Comparison of ENCODE assay signal across 8 cellular contexts in genomic region chr11:61828379-61828628, GRCh38. TPM values are rescaled to one million over a fixed set of nuclear protein-coding genes. Genes with fewer than 3 reads are reported as not detected.
DNase-seq lines count a peak whose midpoint lies in the region; ATAC-seq and TF ChIP-seq lines count a peak whose summit lies in the region.

No MANE protein-coding gene starts in this region.

- peaks cover 0 to 55% (median 31%) of the 10 kb centered on the region in 12 donors for H3K4me1 ChIP-seq in heart left ventricle
- peaks cover 0 to 10% of the 10 kb centered on the region in 2 donors for H3K4me1 ChIP-seq in lung (ENCODE audit: control insufficient read depth in 2 of 2, insufficient read depth in 2 of 2, low read length in 2 of 2)
- no peaks in the 10 kb centered on the region for H3K4me1 ChIP-seq in aorta (ENCODE audit: control insufficient read depth in 1 of 2, insufficient read depth in 2 of 2, low read length in 2 of 2)

- in situ Hi-C loops in astrocyte of the cerebellum (cut with HindIII; ENCODE audit: low sequenced_read_pairs) (no loop called here), GM13977 (cut with MboI; ENCODE audit: low pct_unique_long_range_greater_than_20kb, low sequenced_read_pairs, unreplicated experiment) (no loop called here)

- H3K36me3 ChIP-seq in heart left ventricle (no peaks in the 10 kb centered on the region), lung (ENCODE audit: control insufficient read depth in 2 of 2, insufficient read depth in 2 of 2, low read length in 2 of 2) (no peaks in the 10 kb centered on the region), aorta (ENCODE audit: control insufficient read depth in 1 of 2, insufficient read depth in 2 of 2, low read length in 1 of 2) (no peaks in the 10 kb centered on the region)

- no peaks in the 10 kb centered on the region for H3K27me3 ChIP-seq in heart left ventricle
- H3K27me3 ChIP-seq in lung (ENCODE audit: control insufficient read depth, insufficient read depth), result no peaks in the 10 kb centered on the region
- no peaks in the 10 kb centered on the region for H3K27me3 ChIP-seq in aorta (ENCODE audit: control insufficient read depth in 1 of 2, insufficient read depth in 2 of 2, low read length in 1 of 2)

- intact Hi-C loops in heart left ventricle (cut with DNase I) (loop anchor here in 2 of 10 donors (1.0 kb wide), 2 partner anchors 13 to 63 kb away; partner anchors contain the start of gene FADS3 (in 1 of the 2)), Right ventricle myocardium superior (cut with DNase I) (no loop called here), aorta (cut with DNase I) (loop anchor here in 1 of 2 donors (5.0 kb wide), 1 partner anchor 64 kb away; the partner anchor contains the start of gene FADS3)

- TF ChIP-seq CTCF in heart left ventricle (IDR thresholded peaks at IDR 0.05), result no peak
- no peak for TF ChIP-seq CTCF in astrocyte of the cerebellum (IDR thresholded peaks at IDR 0.05; ENCODE audit: low read depth, low read length, missing control alignments)
- TF ChIP-seq CTCF in lung (IDR thresholded peaks at IDR 0.05; ENCODE audit: control extremely low read depth, extremely low read depth), result no peak
- TF ChIP-seq CTCF in GM13977 (IDR thresholded peaks at IDR 0.05; ENCODE audit: extremely low read depth, insufficient read depth, missing control alignments), result no peak

- peak overlapping the region; percentile 47 to 80 (median 66) for H3K4me3 ChIP-seq in heart left ventricle
- peak overlapping the region; percentile 90 for H3K4me3 ChIP-seq in astrocyte of the cerebellum (ENCODE audit: low read depth, low read length)
- H3K4me3 ChIP-seq in lung, result peak overlapping the region; percentile 54
- peak overlapping the region; percentile 61 to 67 for H3K4me3 ChIP-seq in aorta (ENCODE audit: low read length in 2 of 2)

- ATAC-seq in heart left ventricle (no peak), Right ventricle myocardium superior (ENCODE audit: poor library complexity) (no peak), lung (ENCODE audit: insufficient read depth, low FRiP score) (no peak), aorta (ENCODE audit: low FRiP score) (no peak), HG03196 (IDR thresholded peaks at IDR 0.05; ENCODE audit: unreplicated experiment) (no peak)

- H3K9me3 ChIP-seq in heart left ventricle (no peaks in the 10 kb centered on the region), lung (ENCODE audit: control insufficient read depth in 2 of 2, insufficient read depth in 1 of 2, low read length in 1 of 2) (peaks cover 0 to 1% of the 10 kb centered on the region in 2 donors), aorta (ENCODE audit: control insufficient read depth, low read length) (no peaks in the 10 kb centered on the region)

- no peak for TF ChIP-seq POLR2A in heart left ventricle (IDR thresholded peaks at IDR 0.05)

- DNase-seq in heart left ventricle, result no peak
- DNase-seq in Right ventricle myocardium superior, result no peak
- no peak for DNase-seq in astrocyte of the cerebellum (ENCODE audit: low read depth)
- no peak for DNase-seq in lung (ENCODE audit: low spot score)
- DNase-seq in aorta, result no peak
- DNase-seq in GM13977 (ENCODE audit: low spot score), result no peak
- no peak for DNase-seq in GM03348 (ENCODE audit: low spot score)

- H3K27ac ChIP-seq in heart left ventricle, result peak overlapping the region in 11 of 12 donors; percentile 65 to 96 (median 87)
- peak overlapping the region; percentile 27 to 87 for H3K27ac ChIP-seq in lung (ENCODE audit: low read depth in 1 of 2, low read length in 1 of 2)
- H3K27ac ChIP-seq in aorta (ENCODE audit: low read depth in 1 of 2, low read length in 2 of 2), result peak overlapping the region; percentile 48 to 88

- WGBS in heart left ventricle, 4 donors, result 0 to 2% (median 0%) methylated on average over 15 to 16 of the region's 16 CpGs
- WGBS in lung, 2 donors, result 0% methylated on average over 16 of the region's 16 CpGs
- 0% methylated on average over 16 of the region's 16 CpGs for WGBS in aorta, 2 donors

RNA-seq across cellular contexts. Expression of gene FADS2, which starts 0.2 kb away (rescaled TPM):
- 10 to 100 TPM in 8 of 9 donors, 1 to 10 TPM in 1; 2.6 to 38.2 (median 19.2) TPM for total RNA-seq in heart left ventricle
- 10 to 100 TPM; 13.8 to 43.6 TPM for polyA plus RNA-seq in heart left ventricle
- total RNA-seq in Right ventricle myocardium superior, result 20.5 TPM
- total RNA-seq in lung, result 100 to 1,000 TPM in 1 of 2 donors, 10 to 100 TPM in 1; 44.5 to 165 TPM
- 10 to 100 TPM; 58.9 to 98.6 TPM for polyA plus RNA-seq in lung
- 100 to 1,000 TPM in 1 of 2 donors, 10 to 100 TPM in 1; 89.7 to 167 TPM for total RNA-seq in aorta
- 10 to 100 TPM; 38.2 to 71.4 TPM for polyA plus RNA-seq in aorta

RNA-seq across cellular contexts. Expression of gene FADS1, which starts 11.5 kb away (rescaled TPM):
- total RNA-seq in heart left ventricle (10 to 100 TPM; 16.9 to 37.6 (median 23.6) TPM), Right ventricle myocardium superior (21.3 TPM), lung (100 to 1,000 TPM in 1 of 2 donors, 10 to 100 TPM in 1; 35.7 to 102 TPM), aorta (10 to 100 TPM; 50.4 to 61.1 TPM)
- polyA plus RNA-seq in heart left ventricle (10 to 100 TPM; 14.3 to 72.6 TPM), lung (10 to 100 TPM; 35.1 to 54.3 TPM), aorta (10 to 100 TPM; 11.8 to 13.7 TPM)

RNA-seq across cellular contexts. Expression of gene FEN1, which starts 35.6 kb away (rescaled TPM):
- total RNA-seq in heart left ventricle (10 to 100 TPM in 1 of 9 donors, 1 to 10 TPM in 8; 3.9 to 13.7 (median 6.8) TPM), Right ventricle myocardium superior (6.3 TPM), lung (10 to 100 TPM in 1 of 2 donors, 1 to 10 TPM in 1; 6.4 to 13.2 TPM), aorta (1 to 10 TPM; 5.5 to 6.9 TPM)
- polyA plus RNA-seq in heart left ventricle (10 to 100 TPM in 1 of 2 donors, 1 to 10 TPM in 1; 2.6 to 11.9 TPM), lung (10 to 100 TPM in 1 of 2 donors, 1 to 10 TPM in 1; 7.7 to 12.6 TPM), aorta (1 to 10 TPM; 3.5 to 4.9 TPM)

RNA-seq across cellular contexts. Expression of gene TMEM258, which starts 35.9 kb away (rescaled TPM):
- 100 to 1,000 TPM in 7 of 9 donors, 10 to 100 TPM in 2; 48.0 to 129 (median 103) TPM for total RNA-seq in heart left ventricle
- polyA plus RNA-seq in heart left ventricle, result 100 to 1,000 TPM; 119 to 139 TPM
- total RNA-seq in Right ventricle myocardium superior, result 123 TPM
- total RNA-seq in lung, result 100 to 1,000 TPM in 1 of 2 donors, 10 to 100 TPM in 1; 43.9 to 118 TPM
- polyA plus RNA-seq in lung, result 100 to 1,000 TPM; 208 to 229 TPM
- 10 to 100 TPM; 73.2 to 84.1 TPM for total RNA-seq in aorta
- polyA plus RNA-seq in aorta, result 100 to 1,000 TPM; 189 to 213 TPM
